14 cellular contexts compared by ENCODE assay signal in the genomic region with DNA sequence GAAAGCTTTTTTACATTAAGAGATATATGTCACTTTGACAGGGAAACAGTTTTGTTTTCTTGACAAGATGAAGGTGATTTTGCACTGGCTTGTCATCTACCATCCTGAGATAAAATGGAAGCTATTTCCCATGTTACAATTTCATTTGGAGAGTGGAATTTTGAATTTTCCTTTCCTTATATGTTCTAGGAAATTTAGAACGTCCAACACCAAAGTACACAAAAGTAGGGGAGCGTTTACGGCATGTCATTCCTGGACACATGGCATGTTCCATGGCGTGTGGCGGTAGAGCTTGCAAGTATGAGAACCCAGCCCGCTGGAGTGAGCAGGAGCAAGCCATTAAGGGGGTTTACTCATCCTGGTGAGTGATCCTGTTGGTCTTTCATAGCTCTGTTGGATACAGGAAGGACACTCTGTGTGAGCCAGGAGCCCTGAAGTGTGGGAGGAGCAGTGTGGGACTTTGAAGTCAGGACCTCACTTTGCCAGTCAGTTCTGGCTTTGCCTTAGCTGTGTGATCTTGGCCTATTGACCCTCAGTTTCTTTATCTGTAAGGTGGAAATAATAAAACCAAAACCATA. TPM values are rescaled to one million over a fixed set of nuclear protein-coding genes. Genes with fewer than 3 reads are reported as not detected.
DNase-seq lines count a peak whose midpoint lies in the region; ATAC-seq lines count a peak whose summit lies in the region.
"Had no signal": no experiment of that assay in that cellular context is flagged by ENCODE, and none has a peak within 500 bp of the region (broad histone marks: within the 10 kb centered on the region; RNA-seq: fewer than 3 reads in every experiment).

No MANE protein-coding gene starts in this region.

- DNase-seq in Ammon's horn (ENCODE audit: low spot score) (peak; percentile 27), brain pericyte (ENCODE audit: low read depth, low spot score) (peak; percentile 17), left kidney (ENCODE audit: low read depth, low spot score) (peak; percentile 40), HuH-7 (ENCODE audit: low spot score) (no peak), COLO668 (lab: John Stamatoyannopoulos, UW; ENCODE audit: unreplicated experiment) (no peak)
- DNase-seq: activated CD4-positive, alpha-beta T cell treated with anti-CD3 and anti-CD28 coated beads, Interleukin-2, amount 50 U/mL, for 4 hours; activated naive CD8-positive, alpha-beta T cell treated with anti-CD3 and anti-CD28 coated beads, Interleukin-2, amount 10 ng/mL, durations not matched to agents 7 days and 5 days; left cardiac atrium; NCI-H446 had no signal

- no peaks in the 10 kb centered on the region for H3K36me3 ChIP-seq in HUES64 (ENCODE audit: insufficient read depth, low read length)

- H3K9ac ChIP-seq in HUES64 (ENCODE audit: low read depth, low read length): no peak overlapping the region
- H3K9ac ChIP-seq: KMS-11 had no signal

- WGBS in HUES64: 26% methylated on average over 6 of the region's 6 CpGs

- peaks cover 26% of the 10 kb centered on the region for H3K4me1 ChIP-seq in HUES64 (ENCODE audit: insufficient read depth, low read length)

- ATAC-seq in GM19397 (IDR thresholded peaks at IDR 0.05; ENCODE audit: unreplicated experiment) (no peak), HG02623 (IDR thresholded peaks at IDR 0.05; ENCODE audit: unreplicated experiment) (no peak)
- ATAC-seq: GM12878 had no signal

- peak overlapping the region; percentile 54; the same call in 1 of the 2 replicates for H3K27ac ChIP-seq in HUES64 (ENCODE audit: low read depth, low read length)
- H3K27ac ChIP-seq: KMS-11 had no signal

- H3K9me3 ChIP-seq in HUES64 (ENCODE audit: insufficient read depth, low read depth, low read length): no peaks in the 10 kb centered on the region

- peak overlapping the region; percentile 4; the same call in 1 of the 2 replicates for H3K4me3 ChIP-seq in HUES64 (ENCODE audit: low read length)
- H3K4me3 ChIP-seq: GM12878 had no signal

- H3K27me3 ChIP-seq in HUES64 (ENCODE audit: insufficient read depth, low read length): no peaks in the 10 kb centered on the region

RNA-seq across cellular contexts. Expression of gene PTPDC1, which starts 0.9 kb away (rescaled TPM):
- polyA plus RNA-seq in HUES64 (2013, experiment 1 of 2): 5.1 TPM
- polyA plus RNA-seq in HUES64 (2013, experiment 2 of 2): 5.6 TPM

Comparison
In these comparisons a context has a peak if more than half of its experiments do, and no peak if none do; other contexts are left out.
1. DNase-seq: peak in Ammon's horn (single experiment), brain pericyte (single experiment) and left kidney (single experiment); none in HuH-7 (single experiment) and COLO668 (single experiment).